8 cellular contexts compared by ENCODE assay signal in the genomic region with DNA sequence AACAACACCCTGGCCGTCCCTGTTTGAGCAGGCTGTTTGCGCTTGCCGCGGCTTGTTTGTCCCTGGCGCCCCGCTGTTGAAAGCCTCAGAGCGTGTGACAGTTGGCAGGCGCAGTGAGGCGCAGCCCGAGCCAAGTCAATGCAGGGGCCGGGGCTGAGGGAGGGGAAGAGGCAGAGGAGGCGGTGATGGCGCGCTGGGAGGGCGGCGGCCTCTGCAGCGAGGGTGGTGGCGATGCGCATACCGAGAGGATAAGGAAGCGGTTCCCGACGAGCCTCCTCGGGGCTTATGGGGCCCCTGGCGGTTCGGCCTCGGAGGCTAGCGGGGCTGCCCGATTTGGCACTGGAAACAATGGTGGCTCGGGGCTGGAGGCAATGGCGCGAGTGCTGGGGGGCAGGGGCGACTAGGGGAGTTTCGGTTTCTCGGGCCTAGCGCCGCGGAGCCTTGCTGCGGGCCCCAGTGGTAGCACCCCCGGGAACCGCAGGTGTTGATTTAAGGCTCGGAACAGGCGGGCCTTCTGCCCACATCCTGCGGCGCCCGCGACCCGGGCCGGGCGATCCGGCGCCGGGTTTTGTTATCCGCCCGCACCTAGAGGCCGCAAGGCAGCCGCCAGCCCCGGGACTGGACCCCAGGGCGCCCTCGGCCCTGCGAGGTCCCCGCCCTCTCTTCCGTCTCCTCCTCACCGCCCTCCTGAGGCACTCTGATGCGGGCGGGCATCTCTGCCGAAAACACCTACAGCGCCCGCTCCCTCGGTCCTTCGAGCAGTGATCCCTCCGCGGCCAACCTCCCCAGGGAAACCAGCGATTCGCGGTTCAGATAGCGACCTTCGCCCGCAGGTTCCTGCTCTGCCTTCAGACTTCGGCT. TPM values are rescaled to one million over a fixed set of nuclear protein-coding genes. Genes with fewer than 3 reads are reported as not detected.
DNase-seq lines count a peak whose midpoint lies in the region; ATAC-seq and TF ChIP-seq lines count a peak whose summit lies in the region.

No MANE protein-coding gene starts in this region.

- H3K36me3 Mint-ChIP-seq in activated naive CD8-positive, alpha-beta T cell treated with anti-CD3 and anti-CD28 coated beads for 36 hours, result peaks cover 15% of the 10 kb centered on the region
- no peaks in the 10 kb centered on the region for H3K36me3 Mint-ChIP-seq in osteocyte (ENCODE audit: unreplicated experiment)

- no peaks in the 10 kb centered on the region for H3K36me3 ChIP-seq in thymus (ENCODE audit: control insufficient read depth, insufficient read depth)

- peak overlapping the region; percentile 99 for H3K27ac Mint-ChIP-seq in activated naive CD8-positive, alpha-beta T cell treated with anti-CD3 and anti-CD28 coated beads for 36 hours
- H3K27ac Mint-ChIP-seq in osteocyte (ENCODE audit: unreplicated experiment), result peak overlapping the region; percentile 97

- intact Hi-C loops in head of caudate nucleus (cut with DNase I), result loop anchor here (2.0 to 5.0 kb wide), 3 partner anchors 60 to 207 kb away; a partner anchor contains a TSS

- DNase-seq in GM10248 (ENCODE audit: extremely low spot score), result peak; percentile 86
- peak; percentile 90 for DNase-seq in NCI-H1092 treated with DMSO at 0.1 percent for 48 hours (lab: John Stamatoyannopoulos, UW)
- peak; percentile 97 for DNase-seq in activated naive CD8-positive, alpha-beta T cell treated with anti-CD3 and anti-CD28 coated beads for 36 hours
- DNase-seq in head of caudate nucleus, result peak; percentile 85 to 97 (median 93)
- peak; percentile 97 for DNase-seq in osteocyte (ENCODE audit: extremely low spot score, unreplicated experiment)

- no peaks in the 10 kb centered on the region for H3K27me3 ChIP-seq in thymus (ENCODE audit: control insufficient read depth, insufficient read depth)

- H3K27me3 Mint-ChIP-seq in activated naive CD8-positive, alpha-beta T cell treated with anti-CD3 and anti-CD28 coated beads for 36 hours, result no peaks in the 10 kb centered on the region
- no peaks in the 10 kb centered on the region for H3K27me3 Mint-ChIP-seq in osteocyte (ENCODE audit: unreplicated experiment)

- ATAC-seq in HG02623 (IDR thresholded peaks at IDR 0.05; ENCODE audit: unreplicated experiment) (peak; percentile 54), SK-N-SH treated with all-trans-retinoic acid at 6 μM for 48 hours (peak; percentile 84)

- peak overlapping the region; percentile 92 for H3K4me3 ChIP-seq in thymus (ENCODE audit: low read length)

- no peak for TF ChIP-seq CTCF in GM10248 (IDR thresholded peaks at IDR 0.05; ENCODE audit: control extremely low read depth, extremely low read depth, low read depth, missing control alignments)
- no peak for TF ChIP-seq CTCF in osteocyte (IDR thresholded peaks at IDR 0.05)

- peaks cover 11% of the 10 kb centered on the region for H3K4me1 ChIP-seq in thymus (ENCODE audit: control insufficient read depth, insufficient read depth, low read length)

- peak overlapping the region; percentile 94 for H3K27ac ChIP-seq in thymus (ENCODE audit: low read depth)

- no peaks in the 10 kb centered on the region for H3K9me3 Mint-ChIP-seq in activated naive CD8-positive, alpha-beta T cell treated with anti-CD3 and anti-CD28 coated beads for 36 hours
- H3K9me3 Mint-ChIP-seq in osteocyte (ENCODE audit: unreplicated experiment), result no peaks in the 10 kb centered on the region

- WGBS in thymus, result under 1% methylated on average over 80 of the region's 80 CpGs

- H3K4me1 Mint-ChIP-seq in activated naive CD8-positive, alpha-beta T cell treated with anti-CD3 and anti-CD28 coated beads for 36 hours, result peaks cover 64% of the 10 kb centered on the region
- peaks cover 47% of the 10 kb centered on the region for H3K4me1 Mint-ChIP-seq in osteocyte (ENCODE audit: unreplicated experiment)

- POLR2A ChIA-PET in GM10248 (lab: Yijun Ruan, JAX), result no interaction called here

- CTCF ChIA-PET in GM10248 (lab: Yijun Ruan, JAX), result no interaction called here

- peak overlapping the region; percentile 85 for H3K4me3 Mint-ChIP-seq in activated naive CD8-positive, alpha-beta T cell treated with anti-CD3 and anti-CD28 coated beads for 36 hours
- H3K4me3 Mint-ChIP-seq in osteocyte (ENCODE audit: unreplicated experiment), result peak overlapping the region; percentile 86

- no peaks in the 10 kb centered on the region for H3K9me3 ChIP-seq in thymus (ENCODE audit: control insufficient read depth)

TF ChIP-seq in SK-N-SH treated with all-trans-retinoic acid at 6 μM for 48 hours, 23 proteins besides CTCF, POLR2A, EP300 and RAD21 (continues in another document):
- TF ChIP-seq, protein P1, sequence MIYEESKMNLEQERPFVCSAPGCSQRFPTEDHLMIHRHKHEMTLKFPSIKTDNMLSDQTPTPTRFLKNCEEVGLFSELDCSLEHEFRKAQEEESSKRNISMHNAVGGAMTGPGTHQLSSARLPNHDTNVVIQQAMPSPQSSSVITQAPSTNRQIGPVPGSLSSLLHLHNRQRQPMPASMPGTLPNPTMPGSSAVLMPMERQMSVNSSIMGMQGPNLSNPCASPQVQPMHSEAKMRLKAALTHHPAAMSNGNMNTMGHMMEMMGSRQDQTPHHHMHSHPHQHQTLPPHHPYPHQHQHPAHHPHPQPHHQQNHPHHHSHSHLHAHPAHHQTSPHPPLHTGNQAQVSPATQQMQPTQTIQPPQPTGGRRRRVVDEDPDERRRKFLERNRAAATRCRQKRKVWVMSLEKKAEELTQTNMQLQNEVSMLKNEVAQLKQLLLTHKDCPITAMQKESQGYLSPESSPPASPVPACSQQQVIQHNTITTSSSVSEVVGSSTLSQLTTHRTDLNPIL (CRISPR knock-in tag; IDR thresholded peaks at IDR 0.05; ENCODE audit: low read depth), result no peak
- TF ChIP-seq PPARA (CRISPR knock-in tag; IDR thresholded peaks at IDR 0.05; ENCODE audit: borderline replicate concordance) (no peak), ZFP3 (CRISPR knock-in tag; IDR thresholded peaks at IDR 0.05) (no peak), ZNF565 (CRISPR knock-in tag; conservative IDR thresholded peaks at IDR 0.05; ENCODE audit: low read depth) (no peak), ZNF8 (CRISPR knock-in tag; IDR thresholded peaks at IDR 0.05) (no peak), SNAI2 (CRISPR knock-in tag; IDR thresholded peaks at IDR 0.05) (no peak), OSR1 (CRISPR knock-in tag; IDR thresholded peaks at IDR 0.05) (no peak)
- TF ChIP-seq, protein P2, sequence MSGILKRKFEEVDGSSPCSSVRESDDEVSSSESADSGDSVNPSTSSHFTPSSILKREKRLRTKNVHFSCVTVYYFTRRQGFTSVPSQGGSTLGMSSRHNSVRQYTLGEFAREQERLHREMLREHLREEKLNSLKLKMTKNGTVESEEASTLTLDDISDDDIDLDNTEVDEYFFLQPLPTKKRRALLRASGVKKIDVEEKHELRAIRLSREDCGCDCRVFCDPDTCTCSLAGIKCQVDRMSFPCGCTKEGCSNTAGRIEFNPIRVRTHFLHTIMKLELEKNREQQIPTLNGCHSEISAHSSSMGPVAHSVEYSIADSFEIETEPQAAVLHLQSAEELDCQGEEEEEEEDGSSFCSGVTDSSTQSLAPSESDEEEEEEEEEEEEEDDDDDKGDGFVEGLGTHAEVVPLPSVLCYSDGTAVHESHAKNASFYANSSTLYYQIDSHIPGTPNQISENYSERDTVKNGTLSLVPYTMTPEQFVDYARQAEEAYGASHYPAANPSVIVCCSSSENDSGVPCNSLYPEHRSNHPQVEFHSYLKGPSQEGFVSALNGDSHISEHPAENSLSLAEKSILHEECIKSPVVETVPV (CRISPR knock-in tag; IDR thresholded peaks at IDR 0.05), result no peak
- TF ChIP-seq, protein P3, sequence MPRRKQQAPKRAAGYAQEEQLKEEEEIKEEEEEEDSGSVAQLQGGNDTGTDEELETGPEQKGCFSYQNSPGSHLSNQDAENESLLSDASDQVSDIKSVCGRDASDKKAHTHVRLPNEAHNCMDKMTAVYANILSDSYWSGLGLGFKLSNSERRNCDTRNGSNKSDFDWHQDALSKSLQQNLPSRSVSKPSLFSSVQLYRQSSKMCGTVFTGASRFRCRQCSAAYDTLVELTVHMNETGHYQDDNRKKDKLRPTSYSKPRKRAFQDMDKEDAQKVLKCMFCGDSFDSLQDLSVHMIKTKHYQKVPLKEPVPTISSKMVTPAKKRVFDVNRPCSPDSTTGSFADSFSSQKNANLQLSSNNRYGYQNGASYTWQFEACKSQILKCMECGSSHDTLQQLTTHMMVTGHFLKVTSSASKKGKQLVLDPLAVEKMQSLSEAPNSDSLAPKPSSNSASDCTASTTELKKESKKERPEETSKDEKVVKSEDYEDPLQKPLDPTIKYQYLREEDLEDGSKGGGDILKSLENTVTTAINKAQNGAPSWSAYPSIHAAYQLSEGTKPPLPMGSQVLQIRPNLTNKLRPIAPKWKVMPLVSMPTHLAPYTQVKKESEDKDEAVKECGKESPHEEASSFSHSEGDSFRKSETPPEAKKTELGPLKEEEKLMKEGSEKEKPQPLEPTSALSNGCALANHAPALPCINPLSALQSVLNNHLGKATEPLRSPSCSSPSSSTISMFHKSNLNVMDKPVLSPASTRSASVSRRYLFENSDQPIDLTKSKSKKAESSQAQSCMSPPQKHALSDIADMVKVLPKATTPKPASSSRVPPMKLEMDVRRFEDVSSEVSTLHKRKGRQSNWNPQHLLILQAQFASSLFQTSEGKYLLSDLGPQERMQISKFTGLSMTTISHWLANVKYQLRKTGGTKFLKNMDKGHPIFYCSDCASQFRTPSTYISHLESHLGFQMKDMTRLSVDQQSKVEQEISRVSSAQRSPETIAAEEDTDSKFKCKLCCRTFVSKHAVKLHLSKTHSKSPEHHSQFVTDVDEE (CRISPR knock-in tag; IDR thresholded peaks at IDR 0.05), result peak; percentile 26; the same call in 1 of the 2 replicates
- TF ChIP-seq, protein P4, sequence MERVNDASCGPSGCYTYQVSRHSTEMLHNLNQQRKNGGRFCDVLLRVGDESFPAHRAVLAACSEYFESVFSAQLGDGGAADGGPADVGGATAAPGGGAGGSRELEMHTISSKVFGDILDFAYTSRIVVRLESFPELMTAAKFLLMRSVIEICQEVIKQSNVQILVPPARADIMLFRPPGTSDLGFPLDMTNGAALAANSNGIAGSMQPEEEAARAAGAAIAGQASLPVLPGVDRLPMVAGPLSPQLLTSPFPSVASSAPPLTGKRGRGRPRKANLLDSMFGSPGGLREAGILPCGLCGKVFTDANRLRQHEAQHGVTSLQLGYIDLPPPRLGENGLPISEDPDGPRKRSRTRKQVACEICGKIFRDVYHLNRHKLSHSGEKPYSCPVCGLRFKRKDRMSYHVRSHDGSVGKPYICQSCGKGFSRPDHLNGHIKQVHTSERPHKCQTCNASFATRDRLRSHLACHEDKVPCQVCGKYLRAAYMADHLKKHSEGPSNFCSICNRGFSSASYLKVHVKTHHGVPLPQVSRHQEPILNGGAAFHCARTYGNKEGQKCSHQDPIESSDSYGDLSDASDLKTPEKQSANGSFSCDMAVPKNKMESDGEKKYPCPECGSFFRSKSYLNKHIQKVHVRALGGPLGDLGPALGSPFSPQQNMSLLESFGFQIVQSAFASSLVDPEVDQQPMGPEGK (CRISPR knock-in tag; IDR thresholded peaks at IDR 0.05; ENCODE audit: borderline replicate concordance), result peak; percentile 34; the same call in 1 of the 2 replicates

RNA-seq across cellular contexts. Expression of a gene that starts 1.0 kb away (rescaled TPM):
- total RNA-seq in activated naive CD8-positive, alpha-beta T cell treated with anti-CD3 and anti-CD28 coated beads for 36 hours, result 10 to 100 TPM; 41.4 to 41.5 TPM
- 40.8 and 44.1 TPM in 2 replicates for total RNA-seq in osteocyte
- 15.8 TPM for polyA plus RNA-seq in thymus

RNA-seq across cellular contexts. Expression of a gene that starts 58.6 kb away (rescaled TPM):
- 10 to 100 TPM; 44.8 to 47.1 TPM for total RNA-seq in activated naive CD8-positive, alpha-beta T cell treated with anti-CD3 and anti-CD28 coated beads for 36 hours
- 3.5 and 4.4 TPM in 2 replicates for total RNA-seq in osteocyte
- polyA plus RNA-seq in thymus, result 51.5 TPM

Comparison
In these comparisons a context has a peak if more than half of its experiments do, and no peak if none do; other contexts are left out.
1. Peak in every context shown above with its lines: DNase-seq, ATAC-seq, H3K4me3 ChIP-seq and H3K27ac ChIP-seq.